In the genomic region with DNA sequence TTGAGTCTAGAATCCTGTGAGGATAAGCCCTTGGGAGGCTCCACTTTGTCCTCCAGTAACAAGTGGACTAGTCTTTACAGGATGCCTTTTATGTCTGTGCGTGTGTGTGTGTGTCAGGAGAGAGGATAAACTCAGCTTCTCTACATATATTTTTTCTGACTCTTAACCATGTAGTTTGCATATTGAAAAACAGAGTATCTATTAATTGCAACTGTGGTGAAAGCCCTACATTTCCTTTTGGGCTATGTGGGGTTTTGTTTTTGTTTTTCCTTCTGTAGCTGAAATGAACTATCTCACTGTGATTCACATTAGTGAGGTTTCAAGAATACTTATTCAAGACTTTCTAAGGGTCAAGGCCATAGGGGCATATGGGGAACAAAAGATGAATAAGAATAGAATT, we compare ENCODE assay signal across 17 cellular contexts. TPM values are rescaled to one million over a fixed set of nuclear protein-coding genes. Genes with fewer than 3 reads are reported as not detected.
A peak's percentile ranks its signal among the peaks of the same experiment; 100 is the strongest.
DNase-seq lines count a peak whose midpoint lies in the region; ATAC-seq and TF ChIP-seq lines count a peak whose summit lies in the region.
"Had no signal": no experiment of that assay in that cellular context is flagged by ENCODE, and none has a peak within 500 bp of the region (broad histone marks: within the 10 kb centered on the region; RNA-seq: fewer than 3 reads in every experiment).

No MANE protein-coding gene starts in this region.

- H3K27me3 Mint-ChIP-seq in CD4-positive, alpha-beta T cell: peaks cover 12% of the 10 kb centered on the region
- H3K27me3 Mint-ChIP-seq: progenitor cell of endocrine pancreas had no signal

- intact Hi-C loops in testis (cut with DNase I; ENCODE audit: low total_unique reads): no loop called here
- intact Hi-C loops in CD4-positive, alpha-beta T cell (cut with DNase I, micrococcal nuclease): no loop called here

- no peak overlapping the region for H3K4me3 Mint-ChIP-seq in CD4-positive, alpha-beta T cell
- H3K4me3 Mint-ChIP-seq: activated CD4-positive, alpha-beta memory T cell treated with anti-CD3 and anti-CD28 coated beads, Interleukin-2, amount 10 ng/mL, durations not matched to agents 7 days and 5 days; activated naive CD4-positive, alpha-beta T cell treated with anti-CD3 and anti-CD28 coated beads for 36 hours; effector memory CD8-positive, alpha-beta T cell had no signal

- no peak overlapping the region for H3K4me3 ChIP-seq in testis
- H3K4me3 ChIP-seq: breast epithelium had no signal

- no peaks in the 10 kb centered on the region for H3K27me3 ChIP-seq in testis
- H3K27me3 ChIP-seq in CD4-positive, alpha-beta T cell (ENCODE audit: control insufficient read depth, insufficient read depth, low read length): no peaks in the 10 kb centered on the region
- H3K27me3 ChIP-seq: breast epithelium had no signal

- H3K4me1 Mint-ChIP-seq in CD4-positive, alpha-beta T cell (ENCODE audit: low read depth): no peaks in the 10 kb centered on the region
- H3K4me1 Mint-ChIP-seq: activated CD4-positive, alpha-beta memory T cell treated with anti-CD3 and anti-CD28 coated beads, Interleukin-2, amount 10 ng/mL, durations not matched to agents 7 days and 5 days had no signal

- POLR2A ChIA-PET in CD4-positive, alpha-beta T cell (lab: Charles Lee): no interaction called here

- TF ChIP-seq POLR2A in testis (IDR thresholded peaks at IDR 0.05): no peak

- CTCF ChIA-PET in CD4-positive, alpha-beta T cell (lab: Charles Lee): no interaction called here

- DNase-seq in activated CD4-positive, alpha-beta T cell treated with anti-CD3 and anti-CD28 coated beads for 4 hours: no peak
- no peak for DNase-seq in stimulated activated naive CD8-positive, alpha-beta T cell treated with anti-CD3 and anti-CD28 coated beads, Interleukin-15, Interleukin-2, amounts not matched to agents 100 U/mL and 50 U/mL, for 24 hours
- DNase-seq in testis: no peak
- DNase-seq in CD4-positive, alpha-beta T cell: no peak
- DNase-seq: activated CD4-positive, alpha-beta memory T cell treated with anti-CD3 and anti-CD28 coated beads, Interleukin-2, amount 10 ng/mL, durations not matched to agents 7 days and 5 days; activated naive CD4-positive, alpha-beta T cell treated with anti-CD3 and anti-CD28 coated beads for 36 hours; effector memory CD8-positive, alpha-beta T cell; NCI-H1694; NCI-H69; stimulated activated naive CD4-positive, alpha-beta T cell; T1000 had no signal

- no peak overlapping the region for H3K27ac Mint-ChIP-seq in CD4-positive, alpha-beta T cell
- H3K27ac Mint-ChIP-seq: activated CD4-positive, alpha-beta memory T cell treated with anti-CD3 and anti-CD28 coated beads, Interleukin-2, amount 10 ng/mL, durations not matched to agents 7 days and 5 days; activated naive CD4-positive, alpha-beta T cell treated with anti-CD3 and anti-CD28 coated beads for 36 hours; effector memory CD8-positive, alpha-beta T cell; progenitor cell of endocrine pancreas had no signal

- H3K9me3 ChIP-seq in testis: no peaks in the 10 kb centered on the region
- H3K9me3 ChIP-seq in CD4-positive, alpha-beta T cell (ENCODE audit: control insufficient read depth, low read length): no peaks in the 10 kb centered on the region
- H3K9me3 ChIP-seq: breast epithelium had no signal

- no peaks in the 10 kb centered on the region for H3K36me3 ChIP-seq in testis (ENCODE audit: low read depth, missing control alignments)
- H3K36me3 ChIP-seq: breast epithelium had no signal

- H3K36me3 Mint-ChIP-seq in CD4-positive, alpha-beta T cell (ENCODE audit: low read depth): no peaks in the 10 kb centered on the region

- WGBS in testis, 2 donors: 88 to 95% methylated on average over 1 of the region's 1 CpG

- ATAC-seq in GM18499 (IDR thresholded peaks at IDR 0.05; ENCODE audit: insufficient read depth, unreplicated experiment): peak; percentile 83
- peak; percentile 78 for ATAC-seq in GM19438 (IDR thresholded peaks at IDR 0.05; ENCODE audit: low read depth, unreplicated experiment)
- peak; percentile 75 for ATAC-seq in HG02610 (IDR thresholded peaks at IDR 0.05; ENCODE audit: unreplicated experiment)
- peak; percentile 74 for ATAC-seq in HG03280 (IDR thresholded peaks at IDR 0.05; ENCODE audit: unreplicated experiment)
- no peak for ATAC-seq in stimulated activated naive CD8-positive, alpha-beta T cell treated with anti-CD3 and anti-CD28 coated beads, Interleukin-15, Interleukin-2, amounts not matched to agents 100 U/mL and 50 U/mL, for 24 hours
- ATAC-seq in CD4-positive, alpha-beta T cell (ENCODE audit: poor library complexity): no peak
- ATAC-seq: effector memory CD8-positive, alpha-beta T cell had no signal

- TF ChIP-seq CTCF in testis (IDR thresholded peaks at IDR 0.05): no peak
- no peak for TF ChIP-seq CTCF in CD4-positive, alpha-beta T cell (IDR thresholded peaks at IDR 0.05)

- no peaks in the 10 kb centered on the region for H3K9me3 Mint-ChIP-seq in CD4-positive, alpha-beta T cell
- H3K9me3 Mint-ChIP-seq: activated CD4-positive, alpha-beta memory T cell treated with anti-CD3 and anti-CD28 coated beads, Interleukin-2, amount 10 ng/mL, durations not matched to agents 7 days and 5 days; activated naive CD4-positive, alpha-beta T cell treated with anti-CD3 and anti-CD28 coated beads for 36 hours; effector memory CD8-positive, alpha-beta T cell had no signal

- no peak overlapping the region for H3K27ac ChIP-seq in testis
- H3K27ac ChIP-seq in CD4-positive, alpha-beta T cell (ENCODE audit: low read depth, low read length): no peak overlapping the region
- H3K27ac ChIP-seq: breast epithelium had no signal

- no peaks in the 10 kb centered on the region for H3K4me1 ChIP-seq in testis
- H3K4me1 ChIP-seq: breast epithelium had no signal

RNA-seq across cellular contexts. Expression of a gene that starts 17.7 kb away (rescaled TPM):
- total RNA-seq in testis: 10 to 100 TPM in 1 of 2 donors, 1 to 10 TPM in 1; 9.9 to 15.1 TPM
- polyA plus RNA-seq in testis (ENCODE audit: insufficient read depth, low read depth, low replicate concordance): 10.4 TPM
- total RNA-seq in CD4-positive, alpha-beta T cell: under 1 TPM; 0.36 to 0.56 TPM

Comparison
In these comparisons a context has a peak if more than half of its experiments do, and no peak if none do; other contexts are left out.
1. ATAC-seq: peak in GM18499 (single experiment), GM19438 (single experiment), HG02610 (single experiment) and HG03280 (single experiment); none in stimulated activated naive CD8-positive, alpha-beta T cell treated with anti-CD3 and anti-CD28 coated beads, Interleukin-15, Interleukin-2, amounts not matched to agents 100 U/mL and 50 U/mL, for 24 hours (single experiment) and CD4-positive, alpha-beta T cell (single experiment).
2. RNA of a gene that starts 17.7 kb away (total RNA-seq): 9.9 to 15.1 TPM in testis; 0.36 to 0.56 TPM in CD4-positive, alpha-beta T cell; every median in the first group is over 4 times any median in the second.